In genomic region chr22:50191041-50191740, GRCh38 we compare ENCODE assay signal across 8 cellular contexts. TPM values are rescaled to one million over a fixed set of nuclear protein-coding genes. Genes with fewer than 3 reads are reported as not detected.
DNase-seq lines count a peak whose midpoint lies in the region; ATAC-seq lines count a peak whose summit lies in the region.

No MANE protein-coding gene starts in this region.

- intact Hi-C loops in left colon (cut with DNase I, micrococcal nuclease) = no loop called here

- no peak for ATAC-seq in left colon

- peak; percentile 81 for DNase-seq in activated gamma-delta T cell treated with Interleukin-2 at 50 U/mL for 16 hours
- no peak for DNase-seq in activated gamma-delta T cell (lab: John Stamatoyannopoulos, UW)
- DNase-seq in SKM-1 (lab: John Stamatoyannopoulos, UW; ENCODE audit: unreplicated experiment) = peak; percentile 85
- peak; percentile 54 for DNase-seq in activated naive CD8-positive, alpha-beta T cell treated with anti-CD3 and anti-CD28 coated beads, Interleukin-2, amount 50 U/mL, for 16 hours (ENCODE audit: low read depth, low spot score)
- DNase-seq in left colon = peak; percentile 60 to 70
- peak; percentile 48 to 55 for DNase-seq in stimulated activated CD8-positive, alpha-beta memory T cell treated with anti-CD3 and anti-CD28 coated beads, Interleukin-2, amount 100 ng/mL, for 48 hours (ENCODE audit: low read depth in 2 of 2)
- no peak for DNase-seq in AG08396 (ENCODE audit: low spot score)
- no peak for DNase-seq in Ammon's horn (ENCODE audit: low spot score)

RNA-seq across cellular contexts. Expression of gene TRABD, which starts 5.5 kb away (rescaled TPM):
- 10 to 100 TPM; 46.4 to 63.5 TPM for total RNA-seq in left colon

RNA-seq across cellular contexts. Expression of gene SELENOO, which starts 9.6 kb away (rescaled TPM):
- total RNA-seq in left colon = 10 to 100 TPM; 21.9 to 29.6 TPM

RNA-seq across cellular contexts. Expression of gene PANX2, which starts 20.7 kb away (rescaled TPM):
- total RNA-seq in left colon = under 1 TPM; 0.09 to 0.14 TPM

RNA-seq across cellular contexts. Expression of gene TUBGCP6, which starts 53.6 kb away (rescaled TPM):
- 10 to 100 TPM; 26.3 to 31.6 TPM for total RNA-seq in left colon

RNA-seq across cellular contexts. Expression of gene HDAC10, which starts 59.9 kb away (rescaled TPM):
- total RNA-seq in left colon = 10 to 100 TPM; 48.3 to 49.2 TPM

Comparison
In these comparisons a context has a peak if more than half of its experiments do, and no peak if none do; other contexts are left out.
1. DNase-seq: peak in activated gamma-delta T cell treated with Interleukin-2 at 50 U/mL for 16 hours (single experiment), SKM-1 (single experiment), activated naive CD8-positive, alpha-beta T cell treated with anti-CD3 and anti-CD28 coated beads, Interleukin-2, amount 50 U/mL, for 16 hours (single experiment), left colon (2 of 2) and stimulated activated CD8-positive, alpha-beta memory T cell treated with anti-CD3 and anti-CD28 coated beads, Interleukin-2, amount 100 ng/mL, for 48 hours (2 of 2); none in activated gamma-delta T cell (single experiment), AG08396 (single experiment) and Ammon's horn (single experiment).